8 cellular contexts compared by ENCODE assay signal in the genomic region with DNA sequence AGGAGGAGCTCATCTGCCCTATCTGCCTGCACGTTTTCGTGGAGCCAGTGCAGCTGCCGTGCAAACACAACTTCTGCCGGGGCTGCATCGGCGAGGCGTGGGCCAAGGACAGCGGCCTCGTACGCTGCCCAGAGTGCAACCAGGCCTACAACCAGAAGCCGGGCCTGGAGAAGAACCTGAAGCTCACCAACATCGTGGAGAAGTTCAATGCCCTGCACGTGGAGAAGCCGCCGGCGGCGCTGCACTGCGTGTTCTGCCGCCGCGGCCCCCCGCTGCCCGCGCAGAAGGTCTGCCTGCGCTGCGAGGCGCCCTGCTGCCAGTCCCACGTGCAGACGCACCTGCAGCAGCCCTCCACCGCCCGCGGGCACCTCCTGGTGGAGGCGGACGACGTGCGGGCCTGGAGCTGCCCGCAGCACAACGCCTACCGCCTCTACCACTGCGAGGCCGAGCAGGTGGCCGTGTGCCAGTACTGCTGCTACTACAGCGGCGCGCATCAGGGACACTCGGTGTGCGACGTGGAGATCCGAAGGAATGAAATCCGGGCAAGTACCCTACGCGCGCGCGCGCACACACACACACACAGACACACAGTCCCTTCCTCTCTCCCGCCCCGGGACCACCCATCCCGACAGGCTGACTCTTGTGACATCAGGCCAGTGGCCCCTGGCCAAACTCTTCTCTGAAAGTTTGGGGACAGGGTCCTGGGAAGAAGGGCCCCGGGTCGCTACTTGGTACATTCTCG. TPM values are rescaled to one million over a fixed set of nuclear protein-coding genes. Genes with fewer than 3 reads are reported as not detected.
DNase-seq lines count a peak whose midpoint lies in the region; FAIRE-seq and TF ChIP-seq lines count a peak whose summit lies in the region.

No MANE protein-coding gene starts in this region.

- dilution Hi-C loops in keratinocyte (cut with MboI; ENCODE audit: extremely low pct_ligation_motif_present, low sequenced_read_pairs): no loop called here

- H3K36me3 ChIP-seq in WERI-Rb-1 (peaks cover 16% of the 10 kb centered on the region), keratinocyte (ENCODE audit: control insufficient read depth in 2 of 2, extremely low read depth in 1 of 2, insufficient read depth in 2 of 2, low read length in 2 of 2) (peaks cover 0 to 2% of the 10 kb centered on the region in 2 experiments)

- no peak for FAIRE-seq in keratinocyte (lab: Jason Lieb, UNC)

- H3K9me3 ChIP-seq in WERI-Rb-1 (ENCODE audit: severe bottlenecking) (no peaks in the 10 kb centered on the region), keratinocyte (ENCODE audit: control insufficient read depth, low read depth, low read length) (no peaks in the 10 kb centered on the region)

- TF ChIP-seq CTCF in WERI-Rb-1 (IDR thresholded peaks at IDR 0.05; ENCODE audit: low read depth, low read length) (peak; percentile 87), keratinocyte (optimal IDR thresholded peaks at IDR 0.05 in 1 of 3, IDR thresholded peaks at IDR 0.05 in 1 of 3, conservative IDR thresholded peaks at IDR 0.05 in 1 of 3; ENCODE audit: extremely low read depth in 1 of 3, insufficient read depth in 2 of 3, low read length in 3 of 3) (peak in 2 of 3 experiments; percentile 48 to 51)

- H3K9me1 ChIP-seq in keratinocyte (ENCODE audit: control insufficient read depth, extremely low read depth, insufficient read depth, low read length): peaks cover 2% of the 10 kb centered on the region

- H3K79me2 ChIP-seq in keratinocyte (ENCODE audit: control insufficient read depth, insufficient read depth, low read length): peaks cover 52% of the 10 kb centered on the region

- DNase-seq in NK-92 treated with Interleukin-12 subunit alpha and Interleukin-12 subunit beta, amount 100 ng/mL, for 24 hours (lab: John Stamatoyannopoulos, UW): peak; percentile 80
- DNase-seq in NK-92 (lab: John Stamatoyannopoulos, UW; ENCODE audit: unreplicated experiment) (no peak), NCI-H2107 (lab: John Stamatoyannopoulos, UW) (peak; percentile 35), WERI-Rb-1 (peak; percentile 89), caudate nucleus (lab: John Stamatoyannopoulos, UW) (peak in 56 of 61 donors; percentile 39 to 88 (median 70)), keratinocyte (ENCODE audit: low read depth, low spot score) (no peak), NCI-H187 treated with DMSO at 0.1 percent for 48 hours (lab: John Stamatoyannopoulos, UW) (no peak)
- DNase-seq in stimulated activated CD4-positive, alpha-beta T cell treated with anti-CD3 and anti-CD28 coated beads, Interleukin-12 subunit alpha, Interleukin-12 subunit beta, amount 100 ng/mL, for 48 hours (ENCODE audit: low read depth in 2 of 3, low spot score in 1 of 3): peak in 2 of 3 donors; percentile 62 to 74

- peaks cover 39% of the 10 kb centered on the region for H3K4me1 ChIP-seq in keratinocyte (ENCODE audit: control insufficient read depth, extremely low read depth, insufficient read depth, low read length)

- peaks cover 13% of the 10 kb centered on the region for H4K20me1 ChIP-seq in keratinocyte (ENCODE audit: control insufficient read depth, extremely low read depth, insufficient read depth, low read length)

- H3K4me3 ChIP-seq in WERI-Rb-1 (ENCODE audit: low read depth, low read length) (peak overlapping the region; percentile 85), keratinocyte (ENCODE audit: control insufficient read depth in 2 of 3, extremely low read depth in 1 of 3, insufficient read depth in 2 of 3, low read depth in 1 of 3, low read length in 3 of 3) (peak overlapping the region; percentile 70 to 93 (median 85))

- peak overlapping the region; percentile 90 for H3K9ac ChIP-seq in keratinocyte (ENCODE audit: control insufficient read depth, extremely low read depth, insufficient read depth, low read length)

- H2AFZ ChIP-seq in keratinocyte (ENCODE audit: control insufficient read depth, low read length): peak overlapping the region; percentile 15

- peak overlapping the region; percentile 95 for H3K27ac ChIP-seq in WERI-Rb-1
- H3K27ac ChIP-seq in caudate nucleus (ENCODE audit: low read depth, low read length): peak overlapping the region; percentile 99
- H3K27ac ChIP-seq in keratinocyte (ENCODE audit: control insufficient read depth, insufficient read depth, low read length): peak overlapping the region; percentile 91

- peak overlapping the region; percentile 95 for H3K4me2 ChIP-seq in keratinocyte (ENCODE audit: control insufficient read depth, extremely low read depth, insufficient read depth, low read depth, low read length)

- no peaks in the 10 kb centered on the region for H3K27me3 ChIP-seq in WERI-Rb-1 (ENCODE audit: insufficient read depth, low read depth, severe bottlenecking)
- no peaks in the 10 kb centered on the region for H3K27me3 ChIP-seq in keratinocyte (ENCODE audit: control insufficient read depth, extremely low read depth, insufficient read depth, low read length)

RNA-seq across cellular contexts. Expression of gene TRIM8, which starts 0.5 kb away (rescaled TPM):
- polyA plus RNA-seq in keratinocyte: 16.9 to 45.1 TPM (median 24.8 TPM) in 3 replicates
- 38.5 TPM for polyA plus RNA-seq in keratinocyte (2011; ENCODE audit: low read depth)
- 23.0 and 34.3 TPM in 2 replicates for polyA plus RNA-seq in keratinocyte (2011; cell fraction: cytosol; rRNA removed)
- 30.9 and 34.4 TPM in 2 replicates for polyA plus RNA-seq in keratinocyte (2011; cell fraction: nucleus; rRNA removed)
- polyA plus RNA-seq in keratinocyte (2012; ENCODE audit: low replicate concordance): 39.4 and 51.3 TPM in 2 replicates
- 15.2 to 53.0 TPM (median 16.7 TPM) in 3 replicates for polyA minus RNA-seq in keratinocyte
- polyA minus RNA-seq in keratinocyte (2011; cell fraction: cytosol; rRNA and poly(A)+ RNA removed): 36.4 TPM
- polyA minus RNA-seq in keratinocyte (2011; cell fraction: nucleus; rRNA and poly(A)+ RNA removed): 22.9 and 24.1 TPM in 2 replicates

Comparison
In these comparisons a context has a peak if more than half of its experiments do, and no peak if none do; other contexts are left out.
1. DNase-seq: peak in NK-92 treated with Interleukin-12 subunit alpha and Interleukin-12 subunit beta, amount 100 ng/mL, for 24 hours (single experiment), NCI-H2107 (single experiment), WERI-Rb-1 (single experiment), caudate nucleus (56 of 61) and stimulated activated CD4-positive, alpha-beta T cell treated with anti-CD3 and anti-CD28 coated beads, Interleukin-12 subunit alpha, Interleukin-12 subunit beta, amount 100 ng/mL, for 48 hours (2 of 3); none in NK-92 (single experiment), keratinocyte (single experiment) and NCI-H187 treated with DMSO at 0.1 percent for 48 hours (single experiment).
2. Peak in every context shown above with its lines, with median percentiles within 50 percentile points of each other: H3K27ac ChIP-seq.